ENCODE assay signal across 1 cellular context in genomic region chr10:16854623-16855022, GRCh38.
TF ChIP-seq lines count a peak whose summit lies in the region.

No MANE protein-coding gene starts in this region.

TF ChIP-seq in SK-N-SH treated with all-trans-retinoic acid at 6 μM for 48 hours, 23 proteins besides CTCF, POLR2A, EP300 and RAD21:
- peak; percentile 21; the same call in 1 of the 2 replicates for TF ChIP-seq ISL1 (CRISPR knock-in tag; IDR thresholded peaks at IDR 0.05)
- TF ChIP-seq POU6F1 (CRISPR knock-in tag; IDR thresholded peaks at IDR 0.05; ENCODE audit: borderline replicate concordance, low read depth) = no peak
